In genomic region chr14:35333347-35333730, GRCh38 we compare ENCODE assay signal across 1 cellular context.
TF ChIP-seq lines count a peak whose summit lies in the region.

No MANE protein-coding gene starts in this region.

TF ChIP-seq in K562, 482 proteins besides CTCF, POLR2A, EP300 and RAD21 (continued from another document):
- TF ChIP-seq DNMT1 (IDR thresholded peaks at IDR 0.05) (no peak), PHF20 (IDR thresholded peaks at IDR 0.05; ENCODE audit: partially characterized antibody) (no peak), PRDM10 (IDR thresholded peaks at IDR 0.05; ENCODE audit: partially characterized antibody) (no peak), ZNF239 (CRISPR knock-in tag; IDR thresholded peaks at IDR 0.05) (no peak), ZNF764 (CRISPR knock-in tag; IDR thresholded peaks at IDR 0.05; ENCODE audit: low read depth) (no peak), CREB3 (tag; conservative IDR thresholded peaks at IDR 0.05; ENCODE audit: low read depth) (no peak), ZNF699 (CRISPR knock-in tag; IDR thresholded peaks at IDR 0.05; ENCODE audit: insufficient replicate concordance) (no peak), HMG20A (CRISPR knock-in tag; conservative IDR thresholded peaks at IDR 0.05) (no peak), NFE2 (IDR thresholded peaks at IDR 0.05; ENCODE audit: low read depth) (no peak)
- TF ChIP-seq, protein P1, sequence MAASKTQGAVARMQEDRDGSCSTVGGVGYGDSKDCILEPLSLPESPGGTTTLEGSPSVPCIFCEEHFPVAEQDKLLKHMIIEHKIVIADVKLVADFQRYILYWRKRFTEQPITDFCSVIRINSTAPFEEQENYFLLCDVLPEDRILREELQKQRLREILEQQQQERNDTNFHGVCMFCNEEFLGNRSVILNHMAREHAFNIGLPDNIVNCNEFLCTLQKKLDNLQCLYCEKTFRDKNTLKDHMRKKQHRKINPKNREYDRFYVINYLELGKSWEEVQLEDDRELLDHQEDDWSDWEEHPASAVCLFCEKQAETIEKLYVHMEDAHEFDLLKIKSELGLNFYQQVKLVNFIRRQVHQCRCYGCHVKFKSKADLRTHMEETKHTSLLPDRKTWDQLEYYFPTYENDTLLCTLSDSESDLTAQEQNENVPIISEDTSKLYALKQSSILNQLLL (CRISPR knock-in tag; IDR thresholded peaks at IDR 0.05; ENCODE audit: borderline replicate concordance): no peak
